In the genomic region with DNA sequence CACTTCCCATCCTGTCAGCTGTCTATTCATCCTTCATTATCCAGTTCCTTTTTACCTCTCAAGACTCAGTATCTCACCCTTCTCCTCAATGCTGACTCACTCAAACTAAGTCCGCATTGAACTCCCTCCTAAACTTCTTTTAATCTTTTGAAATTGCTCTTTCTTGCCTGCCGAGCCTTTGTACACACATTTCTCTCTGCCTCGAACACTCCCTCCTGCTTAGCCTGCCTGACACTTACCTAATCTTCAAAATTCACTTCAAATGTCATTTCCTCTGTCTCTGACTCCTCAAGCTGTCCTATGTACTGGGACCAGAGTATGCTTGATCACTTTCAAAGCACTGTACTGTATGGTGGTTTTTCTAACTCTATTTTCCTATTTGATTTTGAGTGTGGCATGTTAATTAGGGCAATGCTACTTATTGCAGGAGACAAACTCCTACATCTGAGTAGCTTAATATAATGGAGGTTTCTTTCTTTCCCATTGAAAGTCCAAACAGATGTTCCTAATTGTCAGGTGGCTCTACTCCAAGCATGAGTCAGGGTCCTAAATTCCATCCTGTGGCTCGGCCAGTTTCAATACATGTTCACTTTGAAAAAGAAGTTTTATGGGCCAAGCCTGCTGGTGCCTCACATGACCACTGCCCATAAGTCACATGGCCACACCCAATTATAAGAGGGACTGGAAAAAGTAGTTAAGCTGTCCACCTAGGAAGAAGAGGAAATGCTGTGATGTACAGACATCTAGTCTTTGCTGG, we compare ENCODE assay signal across 9 cellular contexts.
A peak's percentile ranks its signal among the peaks of the same experiment; 100 is the strongest.
DNase-seq lines count a peak whose midpoint lies in the region; ATAC-seq and TF ChIP-seq lines count a peak whose summit lies in the region.
"Had no signal": no experiment of that assay in that cellular context is flagged by ENCODE, and none has a peak within 500 bp of the region (broad histone marks: within the 10 kb centered on the region; RNA-seq: fewer than 3 reads in every experiment).

No MANE protein-coding gene starts in this region.

- CTCF ChIA-PET in PC-3 (lab: Charles Lee): no interaction called here

- no peaks in the 10 kb centered on the region for H3K27me3 Mint-ChIP-seq in stimulated activated naive CD8-positive, alpha-beta T cell treated with anti-CD3 and anti-CD28 coated beads, Interleukin-15, amount 100 ng/mL, for 72 hours
- H3K27me3 Mint-ChIP-seq: dendritic cell treated with granulocyte-macrophage colony-stimulating factor and Interleukin-4, amounts not matched to agents 40 ng/mL and 50 ng/mL, for 4 days had no signal

- H3K9me3 Mint-ChIP-seq in stimulated activated naive CD8-positive, alpha-beta T cell treated with anti-CD3 and anti-CD28 coated beads, Interleukin-15, amount 100 ng/mL, for 72 hours: no peaks in the 10 kb centered on the region

- H3K79me2 ChIP-seq in PC-3 (ENCODE audit: low read length) (no peaks in the 10 kb centered on the region), osteoblast (ENCODE audit: insufficient read depth, low read length) (no peaks in the 10 kb centered on the region)

- POLR2A ChIA-PET in PC-3 (lab: Charles Lee; ENCODE audit: unreplicated experiment): no interaction called here

- TF ChIP-seq CTCF in AG10803 (conservative IDR thresholded peaks at IDR 0.05; ENCODE audit: low read length) (no peak), PC-3 (conservative IDR thresholded peaks at IDR 0.05; ENCODE audit: low read depth, low read length) (no peak), osteoblast (IDR thresholded peaks at IDR 0.05; ENCODE audit: extremely low read depth, low read depth, low read length) (no peak)

- H3K4me3 ChIP-seq in AG10803 (ENCODE audit: low read length) (peak overlapping the region; percentile 17; the same call in 1 of the 2 replicates), PC-3 (ENCODE audit: low read length) (no peak overlapping the region), osteoblast (ENCODE audit: insufficient read depth, low read length) (peak overlapping the region; percentile 54)

- H3K27ac ChIP-seq in PC-3 (ENCODE audit: low read length) (peak overlapping the region; percentile 70), osteoblast (ENCODE audit: low read depth, low read length) (peak overlapping the region; percentile 92)

- no peaks in the 10 kb centered on the region for H4K20me1 ChIP-seq in PC-3 (ENCODE audit: low read length)
- H4K20me1 ChIP-seq in osteoblast (ENCODE audit: insufficient read depth, low read length): no peaks in the 10 kb centered on the region

- ATAC-seq in PC-3: peak; percentile 85
- no peak for ATAC-seq in HG02973 (IDR thresholded peaks at IDR 0.05; ENCODE audit: unreplicated experiment)
- no peak for ATAC-seq in GM21423 (IDR thresholded peaks at IDR 0.05; ENCODE audit: unreplicated experiment)
- ATAC-seq in GM19328 (IDR thresholded peaks at IDR 0.05; ENCODE audit: unreplicated experiment): no peak
- no peak for ATAC-seq in stimulated activated naive CD8-positive, alpha-beta T cell treated with anti-CD3 and anti-CD28 coated beads, Interleukin-15, amount 100 ng/mL, for 72 hours

- no peaks in the 10 kb centered on the region for H3K9me2 ChIP-seq in PC-3 (replicated peaks; ENCODE audit: low read length)

- no peaks in the 10 kb centered on the region for H3K9me3 ChIP-seq in PC-3 (ENCODE audit: low read length)
- H3K9me3 ChIP-seq in osteoblast (ENCODE audit: low read depth, low read length): no peaks in the 10 kb centered on the region

- H3K9ac ChIP-seq in PC-3 (ENCODE audit: low read length): no peak overlapping the region

- no peaks in the 10 kb centered on the region for H3K4me1 Mint-ChIP-seq in stimulated activated naive CD8-positive, alpha-beta T cell treated with anti-CD3 and anti-CD28 coated beads, Interleukin-15, amount 100 ng/mL, for 72 hours

- no peaks in the 10 kb centered on the region for H3K36me3 ChIP-seq in PC-3 (ENCODE audit: low read depth, low read length)
- H3K36me3 ChIP-seq in osteoblast (ENCODE audit: insufficient read depth, low read length): no peaks in the 10 kb centered on the region

- peak overlapping the region; percentile 51 for H3K4me2 ChIP-seq in PC-3 (ENCODE audit: low read length)
- H3K4me2 ChIP-seq in osteoblast (ENCODE audit: insufficient read depth, low read length): peak overlapping the region; percentile 81

- H2AFZ ChIP-seq in PC-3 (ENCODE audit: low read length) (peak overlapping the region; percentile 51; the same call in 1 of the 2 replicates), osteoblast (ENCODE audit: low read length) (peak overlapping the region; percentile 91)

- H3K4me3 Mint-ChIP-seq in stimulated activated naive CD8-positive, alpha-beta T cell treated with anti-CD3 and anti-CD28 coated beads, Interleukin-15, amount 100 ng/mL, for 72 hours: no peak overlapping the region
- H3K4me3 Mint-ChIP-seq: dendritic cell treated with granulocyte-macrophage colony-stimulating factor and Interleukin-4, amounts not matched to agents 40 ng/mL and 50 ng/mL, for 4 days had no signal

- no TSS peak for BruUV-seq in PC-3 (replicated peaks; lab: Mats Ljungman, UMichigan)

- no peak overlapping the region for H3K27ac Mint-ChIP-seq in stimulated activated naive CD8-positive, alpha-beta T cell treated with anti-CD3 and anti-CD28 coated beads, Interleukin-15, amount 100 ng/mL, for 72 hours
- H3K27ac Mint-ChIP-seq: dendritic cell treated with granulocyte-macrophage colony-stimulating factor and Interleukin-4, amounts not matched to agents 40 ng/mL and 50 ng/mL, for 4 days had no signal

- intact Hi-C loops in PC-3 (cut with micrococcal nuclease): no loop called here

- DNase-seq in AG10803 (ENCODE audit: low read depth) (peak; percentile 98), PC-3 (peak; percentile 76), fibroblast of peridontal ligament (ENCODE audit: extremely low read depth) (peak; percentile 99), osteoblast (ENCODE audit: insufficient read length, low spot score, missing footprints) (peak; percentile 74)
- no peak for DNase-seq in stimulated activated naive CD8-positive, alpha-beta T cell treated with anti-CD3 and anti-CD28 coated beads, Interleukin-15, amount 100 ng/mL, for 72 hours

- H3K27me3 ChIP-seq in PC-3 (ENCODE audit: low read length) (no peaks in the 10 kb centered on the region), osteoblast (ENCODE audit: insufficient read depth, low read length) (no peaks in the 10 kb centered on the region)

- H3F3A ChIP-seq in PC-3 (ENCODE audit: low read length, unreplicated experiment): no peaks in the 10 kb centered on the region

- H3K4me1 ChIP-seq in PC-3 (ENCODE audit: insufficient read depth, low read length) (peaks cover 13% of the 10 kb centered on the region), osteoblast (ENCODE audit: insufficient read depth, low read length) (peaks cover 22% of the 10 kb centered on the region)

Comparison
In these comparisons a context has a peak if more than half of its experiments do, and no peak if none do; other contexts are left out.
1. DNase-seq: peak in AG10803 (single experiment), PC-3 (single experiment), fibroblast of peridontal ligament (single experiment) and osteoblast (single experiment); none in stimulated activated naive CD8-positive, alpha-beta T cell treated with anti-CD3 and anti-CD28 coated beads, Interleukin-15, amount 100 ng/mL, for 72 hours (0 of 2).